In the genomic region with DNA sequence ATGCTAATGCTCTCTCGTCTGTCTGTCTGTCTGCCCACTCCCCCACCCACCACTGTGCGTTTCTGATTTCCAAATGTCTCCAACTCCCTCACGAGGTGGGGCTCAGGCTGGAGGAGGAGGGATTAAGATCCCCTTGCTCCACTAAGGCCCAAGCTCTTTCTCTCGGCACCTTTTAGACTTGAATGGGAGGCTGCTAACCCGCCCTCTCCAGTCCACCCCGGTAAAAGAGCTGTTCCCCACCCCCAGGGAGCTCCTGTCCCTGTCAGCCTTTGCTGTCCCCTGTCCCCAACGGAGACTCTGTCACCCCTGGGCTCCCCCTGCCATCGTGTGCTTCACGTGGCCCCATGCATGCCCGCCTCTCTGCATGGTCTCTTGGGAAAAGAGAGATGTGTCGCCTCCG, we compare ENCODE assay signal across 25 cellular contexts.
A peak's percentile ranks its signal among the peaks of the same experiment; 100 is the strongest.
DNase-seq lines count a peak whose midpoint lies in the region; ATAC-seq and TF ChIP-seq lines count a peak whose summit lies in the region.
"Had no signal": no experiment of that assay in that cellular context is flagged by ENCODE, and none has a peak within 500 bp of the region (broad histone marks: within the 10 kb centered on the region; RNA-seq: fewer than 3 reads in every experiment).

No MANE protein-coding gene starts in this region.

- intact Hi-C loops in natural killer cell (cut with micrococcal nuclease): no loop called here

- H3K4me3 ChIP-seq in mesendoderm (ENCODE audit: low read length): no peak overlapping the region
- H3K4me3 ChIP-seq: dorsolateral prefrontal cortex, HAP-1, lower lobe of right lung had no signal

- peak overlapping the region; percentile 28 for H3K4ac ChIP-seq in mesendoderm (ENCODE audit: low read depth, low read length)

- H2BK5ac ChIP-seq in mesendoderm (ENCODE audit: low read length): no peak overlapping the region

- peaks cover 5% of the 10 kb centered on the region for H3K4me1 ChIP-seq in mesendoderm (ENCODE audit: control insufficient read depth, low read depth, low read length)
- H3K4me1 ChIP-seq: HAP-1 had no signal

- TF ChIP-seq CTCF in natural killer cell (IDR thresholded peaks at IDR 0.05) (no peak), brain (conservative IDR thresholded peaks at IDR 0.05) (no peak)

- no peak for ATAC-seq in natural killer cell treated with Interleukin-12 subunit alpha and Interleukin-12 subunit beta and Interleukin-15 and Interleukin-18, amount 100 ng/mL, for 72 hours
- ATAC-seq in natural killer cell: no peak
- ATAC-seq in GM19395 (IDR thresholded peaks at IDR 0.05; ENCODE audit: unreplicated experiment): no peak
- ATAC-seq in HG02884 (IDR thresholded peaks at IDR 0.05; ENCODE audit: unreplicated experiment): no peak
- ATAC-seq: activated CD4-positive, alpha-beta T cell treated with anti-CD3 and anti-CD28 coated beads for 36 hours; activated naive CD4-positive, alpha-beta T cell treated with anti-CD3 and anti-CD28 coated beads, Interleukin-2, amount 50 U/mL, for 72 hours; lower lobe of right lung; T-cell had no signal

- H4K5ac ChIP-seq in mesendoderm (ENCODE audit: low read length): no peak overlapping the region

- no peak overlapping the region for H2AK5ac ChIP-seq in mesendoderm (ENCODE audit: low read length)

- no peaks in the 10 kb centered on the region for H3K27me3 Mint-ChIP-seq in natural killer cell treated with Interleukin-12 subunit alpha and Interleukin-12 subunit beta and Interleukin-15 and Interleukin-18, amount 100 ng/mL, for 72 hours
- H3K27me3 Mint-ChIP-seq in natural killer cell (ENCODE audit: low read depth in 2 of 2) (no peaks in the 10 kb centered on the region), brain (no peaks in the 10 kb centered on the region)
- H3K27me3 Mint-ChIP-seq: activated CD4-positive, alpha-beta T cell treated with anti-CD3 and anti-CD28 coated beads for 36 hours; stimulated activated naive CD8-positive, alpha-beta T cell treated with anti-CD3 and anti-CD28 coated beads, Interleukin-15, Interleukin-2, amounts not matched to agents 100 ng/mL and 50 ng/mL, for 24 hours; T-cell; type B pancreatic cell had no signal

- no peak overlapping the region for H3K9ac ChIP-seq in mesendoderm (ENCODE audit: low read length)

- H3K27ac Mint-ChIP-seq in natural killer cell treated with Interleukin-12 subunit alpha and Interleukin-12 subunit beta and Interleukin-15 and Interleukin-18, amount 100 ng/mL, for 72 hours: no peak overlapping the region
- H3K27ac Mint-ChIP-seq in natural killer cell: no peak overlapping the region
- H3K27ac Mint-ChIP-seq in brain: peak overlapping the region; percentile 67 to 96 (median 80)
- H3K27ac Mint-ChIP-seq: activated CD4-positive, alpha-beta T cell treated with anti-CD3 and anti-CD28 coated beads for 36 hours; activated naive CD4-positive, alpha-beta T cell treated with anti-CD3 and anti-CD28 coated beads, Interleukin-2, amount 50 U/mL, for 72 hours; activated T-helper 1 cell treated with anti-CD3 and anti-CD28 coated beads, Interleukin-12 subunit alpha, Interleukin-12 subunit beta, Interleukin-2, Interleukin-4 antibody, amounts not matched to agents 30 ng/mL and 10 ng/mL and 1 ng/mL, durations not matched to agents 14 hours and 24 hours and 36 hours; stimulated activated naive CD8-positive, alpha-beta T cell treated with anti-CD3 and anti-CD28 coated beads, Interleukin-15, Interleukin-2, amounts not matched to agents 100 ng/mL and 50 ng/mL, for 24 hours; type B pancreatic cell had no signal

- peaks cover 4% of the 10 kb centered on the region for H3K36me3 ChIP-seq in mesendoderm (ENCODE audit: control insufficient read depth, insufficient read depth, low read length)

- H3K36me3 Mint-ChIP-seq in natural killer cell treated with Interleukin-12 subunit alpha and Interleukin-12 subunit beta and Interleukin-15 and Interleukin-18, amount 100 ng/mL, for 72 hours: peaks cover 8% of the 10 kb centered on the region
- H3K36me3 Mint-ChIP-seq in natural killer cell (peaks cover 9% of the 10 kb centered on the region), brain (peaks cover 30% of the 10 kb centered on the region)

- no peak overlapping the region for H3K23ac ChIP-seq in mesendoderm (ENCODE audit: low read length)

- H3K79me2 ChIP-seq in mesendoderm (ENCODE audit: control insufficient read depth, insufficient read depth, low read length): no peaks in the 10 kb centered on the region

- peak overlapping the region; percentile 8 for H3K18ac ChIP-seq in mesendoderm (ENCODE audit: low read length)

- H2BK15ac ChIP-seq in mesendoderm (replicated peaks; ENCODE audit: low read depth): no peak overlapping the region

- no peaks in the 10 kb centered on the region for H3K9me3 Mint-ChIP-seq in natural killer cell treated with Interleukin-12 subunit alpha and Interleukin-12 subunit beta and Interleukin-15 and Interleukin-18, amount 100 ng/mL, for 72 hours
- H3K9me3 Mint-ChIP-seq in natural killer cell (no peaks in the 10 kb centered on the region), brain (no peaks in the 10 kb centered on the region)
- H3K9me3 Mint-ChIP-seq: activated naive CD4-positive, alpha-beta T cell treated with anti-CD3 and anti-CD28 coated beads, Interleukin-2, amount 50 U/mL, for 72 hours; activated T-helper 1 cell treated with anti-CD3 and anti-CD28 coated beads, Interleukin-12 subunit alpha, Interleukin-12 subunit beta, Interleukin-2, Interleukin-4 antibody, amounts not matched to agents 30 ng/mL and 10 ng/mL and 1 ng/mL, durations not matched to agents 14 hours and 24 hours and 36 hours; stimulated activated naive CD8-positive, alpha-beta T cell treated with anti-CD3 and anti-CD28 coated beads, Interleukin-15, Interleukin-2, amounts not matched to agents 100 ng/mL and 50 ng/mL, for 24 hours; T-cell; type B pancreatic cell had no signal

- H3K79me1 ChIP-seq in mesendoderm (ENCODE audit: low read length): no peaks in the 10 kb centered on the region

- peak overlapping the region; percentile 70 for H3K56ac ChIP-seq in mesendoderm (ENCODE audit: low read length)

- H4K8ac ChIP-seq in mesendoderm (ENCODE audit: low read depth, low read length): no peak overlapping the region

- no CpG with 5 or more reads among the region's 12 CpGs for WGBS in mesendoderm (ENCODE audit: extremely low coverage, insufficient coverage, low lambda C conversion rate)

- H3K4me3 Mint-ChIP-seq in natural killer cell treated with Interleukin-12 subunit alpha and Interleukin-12 subunit beta and Interleukin-15 and Interleukin-18, amount 100 ng/mL, for 72 hours: no peak overlapping the region
- H3K4me3 Mint-ChIP-seq in natural killer cell (no peak overlapping the region), brain (peak overlapping the region in 2 of 5 experiments; percentile 30 to 31)
- H3K4me3 Mint-ChIP-seq: activated CD4-positive, alpha-beta T cell treated with anti-CD3 and anti-CD28 coated beads for 36 hours; activated T-helper 1 cell treated with anti-CD3 and anti-CD28 coated beads, Interleukin-12 subunit alpha, Interleukin-12 subunit beta, Interleukin-2, Interleukin-4 antibody, amounts not matched to agents 30 ng/mL and 10 ng/mL and 1 ng/mL, durations not matched to agents 14 hours and 24 hours and 36 hours; stimulated activated naive CD8-positive, alpha-beta T cell treated with anti-CD3 and anti-CD28 coated beads, Interleukin-15, Interleukin-2, amounts not matched to agents 100 ng/mL and 50 ng/mL, for 24 hours; T-cell; type B pancreatic cell had no signal

- peak; percentile 46 for DNase-seq in natural killer cell treated with Interleukin-12 subunit alpha and Interleukin-12 subunit beta and Interleukin-15 and Interleukin-18, amount 100 ng/mL, for 72 hours (ENCODE audit: low spot score)
- DNase-seq in natural killer cell: no peak
- peak; percentile 54 for DNase-seq in mesendoderm
- DNase-seq in effector CD8-positive, alpha-beta T cell (lab: John Stamatoyannopoulos, UW): no peak
- no peak for DNase-seq in SIG-M5 (lab: John Stamatoyannopoulos, UW)
- DNase-seq: activated CD4-positive, alpha-beta T cell treated with anti-CD3 and anti-CD28 coated beads for 36 hours; aorta; C1 segment of cervical spinal cord; central memory CD4-positive, alpha-beta T cell; dorsolateral prefrontal cortex; MM.1S; NCI-H146; NCI-H526 treated with DMSO at 0.1 percent for 48 hours; SHP77 treated with DMSO at 0.1 percent for 48 hours; stimulated activated CD4-positive, alpha-beta T cell treated with anti-CD3 and anti-CD28 coated beads, Interleukin-12 subunit alpha, Interleukin-12 subunit beta, amount 100 ng/mL, for 4 hours; T-cell had no signal

- peak overlapping the region; percentile 52 for H3K27ac ChIP-seq in mesendoderm (ENCODE audit: low read depth, low read length)
- H3K27ac ChIP-seq: dorsolateral prefrontal cortex, lower lobe of right lung had no signal

- no peaks in the 10 kb centered on the region for H3K27me3 ChIP-seq in mesendoderm (ENCODE audit: insufficient read depth, low read length, poor library complexity)
- H3K27me3 ChIP-seq: dorsolateral prefrontal cortex had no signal

- H2BK120ac ChIP-seq in mesendoderm (ENCODE audit: low read depth, low read length): no peak overlapping the region

- peaks cover 4 to 11% of the 10 kb centered on the region in 2 donors for H3K4me1 Mint-ChIP-seq in natural killer cell treated with Interleukin-12 subunit alpha and Interleukin-12 subunit beta and Interleukin-15 and Interleukin-18, amount 100 ng/mL, for 72 hours (ENCODE audit: low read depth in 2 of 2)
- H3K4me1 Mint-ChIP-seq in natural killer cell (peaks cover 11 to 12% of the 10 kb centered on the region in 2 donors), brain (peaks cover 66% of the 10 kb centered on the region)

- no peak overlapping the region for H3K4me2 ChIP-seq in mesendoderm (ENCODE audit: low read length)

Comparison
In these comparisons a context has a peak if more than half of its experiments do, and no peak if none do; other contexts are left out.
1. DNase-seq: peak in natural killer cell treated with Interleukin-12 subunit alpha and Interleukin-12 subunit beta and Interleukin-15 and Interleukin-18, amount 100 ng/mL, for 72 hours (single experiment) and mesendoderm (single experiment); none in natural killer cell (single experiment), effector CD8-positive, alpha-beta T cell (single experiment) and SIG-M5 (single experiment).
2. H3K27ac Mint-ChIP-seq: peak in brain (5 of 5); none in natural killer cell treated with Interleukin-12 subunit alpha and Interleukin-12 subunit beta and Interleukin-15 and Interleukin-18, amount 100 ng/mL, for 72 hours (0 of 2) and natural killer cell (0 of 2).